Comparison of ENCODE assay signal across 8 cellular contexts in genomic region chr11:794766-795637, GRCh38. TPM values are rescaled to one million over a fixed set of nuclear protein-coding genes. Genes with fewer than 3 reads are reported as not detected.
DNase-seq lines count a peak whose midpoint lies in the region; ATAC-seq and TF ChIP-seq lines count a peak whose summit lies in the region.

No MANE protein-coding gene starts in this region.

- H3K4me2 ChIP-seq in neuronal stem cell (ENCODE audit: insufficient read depth, low read length, poor library complexity, severe bottlenecking) = peak overlapping the region; percentile 11

- ATAC-seq in HG03159 (IDR thresholded peaks at IDR 0.05; ENCODE audit: unreplicated experiment) = no peak
- no peak for ATAC-seq in WTC11

- H4K8ac ChIP-seq in neuronal stem cell (ENCODE audit: low read depth, low read length) = no peak overlapping the region

- peak overlapping the region; percentile 38 for H3K14ac ChIP-seq in neuronal stem cell (ENCODE audit: low read length)

- H2BK12ac ChIP-seq in neuronal stem cell (ENCODE audit: low read length) = peak overlapping the region; percentile 41

- no peaks in the 10 kb centered on the region for H3K9me3 Mint-ChIP-seq in WTC11

- H3K36me3 ChIP-seq in neuronal stem cell (replicated peaks in 1 of 2; ENCODE audit: control insufficient read depth in 2 of 2, insufficient read depth in 2 of 2, low read length in 2 of 2) = peaks cover 19 to 51% of the 10 kb centered on the region in 2 donors

- H3K4me3 ChIP-seq in neuronal stem cell (ENCODE audit: low read length in 2 of 2) = no peak overlapping the region

- H3K9me3 ChIP-seq in neuronal stem cell (replicated peaks in 1 of 2; ENCODE audit: control insufficient read depth in 2 of 2, insufficient read depth in 1 of 2, low read depth in 1 of 2, low read length in 2 of 2) = no peaks in the 10 kb centered on the region

- peak overlapping the region; percentile 64 for H3K18ac ChIP-seq in neuronal stem cell (ENCODE audit: low read length)

- H3K27me3 Mint-ChIP-seq in WTC11 (ENCODE audit: low read depth) = no peaks in the 10 kb centered on the region

- H3K27me3 ChIP-seq in neuronal stem cell (ENCODE audit: control insufficient read depth in 3 of 3, insufficient read depth in 3 of 3, low read depth in 1 of 3, low read length in 3 of 3) = no peaks in the 10 kb centered on the region

- no peak overlapping the region for H3K27ac Mint-ChIP-seq in WTC11

- H3K4me1 Mint-ChIP-seq in WTC11 = peaks cover 20% of the 10 kb centered on the region

- no peak overlapping the region for H2BK15ac ChIP-seq in neuronal stem cell (ENCODE audit: low read length)

- H3K27ac ChIP-seq in caudate nucleus (ENCODE audit: low read depth, low read length) (peak overlapping the region; percentile 36), neuronal stem cell (replicated peaks; ENCODE audit: low read length) (no peak overlapping the region)

- WGBS in neuronal stem cell (ENCODE audit: extremely low coverage in 2 of 2, insufficient read length in 2 of 2, insufficient replicate concordance in 1 of 2), 2 donors = no CpG with 5 or more reads among the region's 38 CpGs

- H3K23ac ChIP-seq in neuronal stem cell (ENCODE audit: low read depth, low read length, poor library complexity) = peak overlapping the region; percentile 95

- CTCF ChIA-PET in WTC11 (lab: Charles Lee) = interaction anchor here (0.9 to 1.3 kb wide), 2 partner anchors 9 to 12 kb away, joined by 5 to 7 read pairs; no protein-coding TSS in a partner anchor

- no peak overlapping the region for H2AFZ ChIP-seq in neuronal stem cell (ENCODE audit: low read length)

- DNase-seq in COLO668 (lab: John Stamatoyannopoulos, UW; ENCODE audit: unreplicated experiment) (peak; percentile 5), NAMALWA (ENCODE audit: low spot score) (peak; percentile 42), caudate nucleus (lab: John Stamatoyannopoulos, UW) (peak in 21 of 61 donors; percentile 13 to 68 (median 47)), neuronal stem cell (ENCODE audit: low spot score) (no peak), foreskin melanocyte (no peak), WTC11 (ENCODE audit: low spot score) (no peak), amniotic stem cell (lab: John Stamatoyannopoulos, UW) (no peak)

- no peak for TF ChIP-seq CTCF in WTC11 (IDR thresholded peaks at IDR 0.05)

- no peaks in the 10 kb centered on the region for H3K36me3 Mint-ChIP-seq in WTC11

- H2BK120ac ChIP-seq in neuronal stem cell (ENCODE audit: low read depth, low read length) = no peak overlapping the region

- peaks cover 15 to 16% of the 10 kb centered on the region in 2 donors for H3K4me1 ChIP-seq in neuronal stem cell (ENCODE audit: control insufficient read depth in 2 of 2, insufficient read depth in 1 of 2, low read depth in 1 of 2, low read length in 2 of 2)

- peak overlapping the region; percentile 70 for H3K9ac ChIP-seq in neuronal stem cell (ENCODE audit: low read depth, low read length, poor library complexity)

- no peak overlapping the region for H3K4ac ChIP-seq in neuronal stem cell (ENCODE audit: low read length)

- peak overlapping the region; percentile 82 for H2BK5ac ChIP-seq in neuronal stem cell (ENCODE audit: low read length)

- peak overlapping the region; percentile 10 for H2AK5ac ChIP-seq in neuronal stem cell (ENCODE audit: low read depth, low read length)

- POLR2A ChIA-PET in WTC11 (lab: Charles Lee) = interaction anchor here (0.5 kb wide), 2 partner anchors 52 to 100 kb away, joined by 5 read pairs; partner anchors contain the start of gene TMEM80

- peaks cover 24% of the 10 kb centered on the region for H3K79me1 ChIP-seq in neuronal stem cell (ENCODE audit: low read depth, low read length)

- H4K91ac ChIP-seq in neuronal stem cell (ENCODE audit: low read depth, low read length, poor library complexity) = no peak overlapping the region

- no peak overlapping the region for H3K4me3 Mint-ChIP-seq in WTC11

TF ChIP-seq in WTC11, 78 proteins besides CTCF, POLR2A, EP300 and RAD21:
- no peak for TF ChIP-seq NFYB (CRISPR knock-in tag; conservative IDR thresholded peaks at IDR 0.05; ENCODE audit: low read depth)

RNA-seq across cellular contexts. Expression of gene SLC25A22, which starts 3.1 kb away (rescaled TPM):
- polyA plus RNA-seq in neuronal stem cell (2013, experiment 1 of 2) = 26.6 TPM
- 26.0 TPM for polyA plus RNA-seq in neuronal stem cell (2013, experiment 2 of 2)
- 35.0 to 44.8 TPM (median 36.7 TPM) in 3 replicates for total RNA-seq in WTC11 (2021)

RNA-seq across cellular contexts. Expression of gene CEND1, which starts 5.1 kb away (rescaled TPM):
- polyA plus RNA-seq in neuronal stem cell (2013, experiment 1 of 2) = 2.6 TPM
- 2.7 TPM for polyA plus RNA-seq in neuronal stem cell (2013, experiment 2 of 2)
- 2.0 to 3.1 TPM (median 2.7 TPM) in 3 replicates for total RNA-seq in WTC11 (2021)

RNA-seq across cellular contexts. Expression of gene PIDD1, which starts 10.0 kb away (rescaled TPM):
- polyA plus RNA-seq in neuronal stem cell (2013, experiment 1 of 2) = 30.8 TPM
- 31.2 TPM for polyA plus RNA-seq in neuronal stem cell (2013, experiment 2 of 2)
- total RNA-seq in WTC11 (2021) = 54.9 to 59.4 TPM (median 56.8 TPM) in 3 replicates

RNA-seq across cellular contexts. Expression of gene RPLP2, which starts 14.8 kb away (rescaled TPM):
- 5,165 TPM for polyA plus RNA-seq in neuronal stem cell (2013, experiment 1 of 2)
- 5,448 TPM for polyA plus RNA-seq in neuronal stem cell (2013, experiment 2 of 2)
- 2,582 to 2,814 TPM (median 2,761 TPM) in 3 replicates for total RNA-seq in WTC11 (2021)

RNA-seq across cellular contexts. Expression of gene GATD1, which starts 17.7 kb away (rescaled TPM):
- polyA plus RNA-seq in neuronal stem cell (2013, experiment 1 of 2) = 45.2 TPM
- 42.6 TPM for polyA plus RNA-seq in neuronal stem cell (2013, experiment 2 of 2)
- total RNA-seq in WTC11 (2021) = 81.9 to 87.6 TPM (median 87.5 TPM) in 3 replicates

Comparison
In these comparisons a context has a peak if more than half of its experiments do, and no peak if none do; other contexts are left out.
1. DNase-seq: peak in COLO668 (single experiment) and NAMALWA (single experiment); none in neuronal stem cell (single experiment), foreskin melanocyte (single experiment), WTC11 (single experiment) and amniotic stem cell (single experiment).